7 cellular contexts compared by ENCODE assay signal in genomic region chr5:73564018-73564417, GRCh38. TPM values are rescaled to one million over a fixed set of nuclear protein-coding genes. Genes with fewer than 3 reads are reported as not detected.
A peak's percentile ranks its signal among the peaks of the same experiment; 100 is the strongest.
DNase-seq lines count a peak whose midpoint lies in the region; ATAC-seq and TF ChIP-seq lines count a peak whose summit lies in the region.

No MANE protein-coding gene starts in this region.

- RAD21 ChIA-PET in HCT116 (lab: Charles Lee; ENCODE audit: low non-redundant PET in 1 of 2, low total read pairs in 2 of 2, uncharacterized antibody in 2 of 2, unreplicated experiment in 2 of 2): no interaction called here

- intact Hi-C loops in HCT116 (cut with micrococcal nuclease) (no loop called here), spleen (cut with DNase I; ENCODE audit: low total_unique reads) (no loop called here)

- no peak for ATAC-seq in HCT116
- ATAC-seq in foreskin keratinocyte: no peak
- ATAC-seq in HG03432 (IDR thresholded peaks at IDR 0.05; ENCODE audit: unreplicated experiment): no peak

- no peaks in the 10 kb centered on the region for H3K9me2 ChIP-seq in HCT116 (ENCODE audit: insufficient read depth)

- CTCF ChIA-PET in HCT116 (lab: Charles Lee): no interaction called here

- H3K9me3 Mint-ChIP-seq in T-helper 2 cell treated with Interferon-gamma antibody and Interleukin-4, amounts not matched to agents 5 μg/mL and 100 μg/mL, for 36 hours: no peaks in the 10 kb centered on the region

- peaks cover 29% of the 10 kb centered on the region for H3K4me1 Mint-ChIP-seq in T-helper 2 cell treated with Interferon-gamma antibody and Interleukin-4, amounts not matched to agents 5 μg/mL and 100 μg/mL, for 36 hours (ENCODE audit: low read depth)

- H3K4me1 ChIP-seq in HCT116 (ENCODE audit: control insufficient read depth in 1 of 2, insufficient read depth in 2 of 2, low read length in 2 of 2) (peaks cover 9 to 17% of the 10 kb centered on the region in 2 experiments), foreskin keratinocyte (peaks cover 15% of the 10 kb centered on the region), spleen (peaks cover 20 to 80% (median 50%) of the 10 kb centered on the region in 6 donors)

- no peak for TF ChIP-seq CTCF in HCT116 (IDR thresholded peaks at IDR 0.05 in 2 of 3, conservative IDR thresholded peaks at IDR 0.05 in 1 of 3; ENCODE audit: borderline replicate concordance in 1 of 3, insufficient read depth in 1 of 3, low read depth in 2 of 3, low read length in 2 of 3)
- TF ChIP-seq CTCF in foreskin keratinocyte (conservative IDR thresholded peaks at IDR 0.05): no peak
- no peak for TF ChIP-seq CTCF in spleen (IDR thresholded peaks at IDR 0.05 in 8 of 11, conservative IDR thresholded peaks at IDR 0.05 in 3 of 11)

- H3K27ac Mint-ChIP-seq in T-helper 2 cell treated with Interferon-gamma antibody and Interleukin-4, amounts not matched to agents 5 μg/mL and 100 μg/mL, for 36 hours: peak overlapping the region; percentile 99

- H3K4me2 ChIP-seq in HCT116 (ENCODE audit: low read length): peak overlapping the region; percentile 82

- peaks cover 3 to 7% of the 10 kb centered on the region in 2 experiments; a peak in 2 of 4 replicates for H3K36me3 ChIP-seq in HCT116 (ENCODE audit: control insufficient read depth in 1 of 2, insufficient read depth in 2 of 2, low read length in 2 of 2)
- peaks cover 3 to 53% (median 30%) of the 10 kb centered on the region in 6 donors for H3K36me3 ChIP-seq in spleen

- no peak for DNase-seq in HCT116 (ENCODE audit: low read depth, low spot score)
- no peak for DNase-seq in T-helper 2 cell treated with Interferon-gamma antibody and Interleukin-4, amounts not matched to agents 5 μg/mL and 100 μg/mL, for 36 hours (ENCODE audit: low spot score)
- DNase-seq in foreskin keratinocyte: no peak
- no peak for DNase-seq in spleen
- DNase-seq in AG08395 (ENCODE audit: low spot score): no peak
- DNase-seq in ACHN: no peak

- no peaks in the 10 kb centered on the region for H3K9me3 ChIP-seq in HCT116 (ENCODE audit: control insufficient read depth in 1 of 2, insufficient read depth in 1 of 2, low read depth in 1 of 2, low read length in 2 of 2)
- H3K9me3 ChIP-seq in spleen: no peaks in the 10 kb centered on the region

- TF ChIP-seq RAD21 in HCT116 (IDR thresholded peaks at IDR 0.05; ENCODE audit: low read depth): no peak

- TSS peak; percentile 55 for BruUV-seq in HCT116 (replicated peaks; lab: Mats Ljungman, UMichigan)

- POLR2A ChIA-PET in HCT116 (lab: Charles Lee): no interaction called here

- WGBS in spleen, 5 donors: 29 to 43% (median 41%) methylated on average over 3 of the region's 3 CpGs

- H3K79me2 ChIP-seq in HCT116 (ENCODE audit: insufficient read depth, low read length): peaks cover 47% of the 10 kb centered on the region

- H3K4me3 ChIP-seq in HCT116 (replicated peaks in 1 of 2; ENCODE audit: low read depth in 1 of 2, low read length in 2 of 2) (peak overlapping the region; percentile 77 to 93), spleen (peak overlapping the region in 7 of 8 donors; percentile 72 to 96 (median 85))

- H3K36me3 Mint-ChIP-seq in T-helper 2 cell treated with Interferon-gamma antibody and Interleukin-4, amounts not matched to agents 5 μg/mL and 100 μg/mL, for 36 hours (ENCODE audit: low read depth): peaks cover 23% of the 10 kb centered on the region

- no peaks in the 10 kb centered on the region for H3K27me3 ChIP-seq in HCT116 (ENCODE audit: insufficient read depth, low read length)
- H3K27me3 ChIP-seq in foreskin keratinocyte: no peaks in the 10 kb centered on the region
- no peaks in the 10 kb centered on the region for H3K27me3 ChIP-seq in spleen (replicated peaks in 1 of 7)

- H3K27ac ChIP-seq in HCT116 (ENCODE audit: low read depth, low read length): no peak overlapping the region
- peak overlapping the region; percentile 73 for H3K27ac ChIP-seq in foreskin keratinocyte
- H3K27ac ChIP-seq in spleen: peak overlapping the region in 6 of 8 donors; percentile 93 to 98 (median 96)

- H2AFZ ChIP-seq in HCT116 (ENCODE audit: low read depth, low read length, poor library complexity, severe bottlenecking): no peak overlapping the region

- H4K20me1 ChIP-seq in HCT116 (ENCODE audit: insufficient read depth): no peaks in the 10 kb centered on the region

- H3K4me3 Mint-ChIP-seq in T-helper 2 cell treated with Interferon-gamma antibody and Interleukin-4, amounts not matched to agents 5 μg/mL and 100 μg/mL, for 36 hours: peak overlapping the region; percentile 98

- H3K9ac ChIP-seq in HCT116 (ENCODE audit: low read length): peak overlapping the region; percentile 94; the same call in 1 of the 2 replicates

- TF ChIP-seq POLR2A in HCT116 (IDR thresholded peaks at IDR 0.05; ENCODE audit: borderline replicate concordance, extremely low read depth, insufficient read depth, insufficient read length) (no peak), spleen (IDR thresholded peaks at IDR 0.05) (no peak)

- in situ Hi-C loops in ACHN (cut with HindIII; ENCODE audit: low pct_ligation_motif_present, low pct_unique_long_range_greater_than_20kb, low sequenced_read_pairs): no loop called here

- H3K27me3 Mint-ChIP-seq in T-helper 2 cell treated with Interferon-gamma antibody and Interleukin-4, amounts not matched to agents 5 μg/mL and 100 μg/mL, for 36 hours (ENCODE audit: low read depth): no peaks in the 10 kb centered on the region

TF ChIP-seq in HCT116, 20 proteins besides CTCF, POLR2A, EP300 and RAD21:
- no peak for TF ChIP-seq EZH2phosphoT487 (IDR thresholded peaks at IDR 0.05; ENCODE audit: borderline replicate concordance)
- TF ChIP-seq ZBTB33 (IDR thresholded peaks at IDR 0.05; ENCODE audit: extremely low read depth, insufficient replicate concordance, low read length): no peak
- no peak for TF ChIP-seq YY1 (IDR thresholded peaks at IDR 0.05; ENCODE audit: extremely low read depth, insufficient replicate concordance, low read depth, low read length)
- no peak for TF ChIP-seq ATF3 (IDR thresholded peaks at IDR 0.05)
- TF ChIP-seq POLR2AphosphoS5 (IDR thresholded peaks at IDR 0.05; ENCODE audit: low read depth, low read length): no peak
- TF ChIP-seq SRF (IDR thresholded peaks at IDR 0.05; ENCODE audit: low read depth): no peak
- no peak for TF ChIP-seq FOSL1 (IDR thresholded peaks at IDR 0.05; ENCODE audit: low read depth)
- TF ChIP-seq ZFX (IDR thresholded peaks at IDR 0.05): no peak
- TF ChIP-seq SIN3A (IDR thresholded peaks at IDR 0.05; ENCODE audit: low read depth): no peak
- TF ChIP-seq TCF7L2 (IDR thresholded peaks at IDR 0.05; ENCODE audit: borderline replicate concordance, extremely low read depth, insufficient read depth, insufficient read length): no peak
- TF ChIP-seq MAX (IDR thresholded peaks at IDR 0.05): no peak

RNA-seq across cellular contexts. Expression of gene ANKRA2, which starts 1.4 kb away (rescaled TPM):
- total RNA-seq in HCT116 (2021; ENCODE audit: unreplicated experiment): 17.0 TPM
- polyA plus RNA-seq in HCT116 (2012): 10.1 TPM in 2 replicates
- 11.3 and 11.4 TPM in 2 replicates for total RNA-seq in foreskin keratinocyte
- polyA plus RNA-seq in foreskin keratinocyte: 5.3 and 7.5 TPM in 2 replicates
- total RNA-seq in spleen: 10 to 100 TPM; 20.6 to 32.0 (median 24.4) TPM
- 10 to 100 TPM; 23.8 to 35.1 (median 25.6) TPM for polyA plus RNA-seq in spleen

RNA-seq across cellular contexts. Expression of gene UTP15, which starts 1.5 kb away (rescaled TPM):
- total RNA-seq in HCT116 (2021; ENCODE audit: unreplicated experiment) (39.3 TPM), foreskin keratinocyte (21.0 and 25.5 TPM in 2 replicates), spleen (10 to 100 TPM; 14.5 to 37.0 (median 21.5) TPM)
- polyA plus RNA-seq in HCT116 (2012): 5.6 and 8.8 TPM in 2 replicates
- polyA plus RNA-seq in foreskin keratinocyte (7.8 and 10.4 TPM in 2 replicates), spleen (1 to 10 TPM; 4.5 to 5.6 (median 5.0) TPM)
